ENCODE assay signal across 8 cellular contexts in the genomic region with DNA sequence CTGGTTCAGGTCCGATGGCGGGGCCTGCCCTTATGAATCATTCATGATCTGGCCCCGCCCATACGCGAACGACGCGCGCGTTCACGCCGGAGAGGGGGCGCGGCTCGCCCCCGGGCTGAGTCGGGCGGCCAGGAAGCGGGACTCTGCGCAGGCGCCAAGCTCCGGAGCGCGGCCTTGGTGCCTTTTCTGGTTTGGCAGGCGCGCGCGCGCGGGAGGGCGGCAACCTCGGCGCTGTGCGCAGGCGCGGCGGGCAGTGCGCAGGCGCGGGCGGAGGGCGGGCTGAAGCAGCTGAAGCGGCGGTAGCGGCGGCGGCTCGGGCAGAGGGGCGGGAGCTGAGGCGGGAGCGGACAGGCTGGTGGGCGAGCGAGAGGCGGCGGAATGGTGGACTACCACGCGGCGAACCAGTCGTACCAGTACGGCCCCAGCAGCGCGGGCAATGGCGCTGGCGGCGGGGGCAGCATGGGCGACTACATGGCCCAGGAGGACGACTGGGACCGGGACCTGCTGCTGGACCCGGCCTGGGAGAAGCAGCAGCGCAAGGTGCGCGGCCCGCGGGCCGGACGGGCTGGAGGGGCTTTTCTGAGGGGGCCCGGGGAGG.
DNase-seq lines count a peak whose midpoint lies in the region; ATAC-seq and TF ChIP-seq lines count a peak whose summit lies in the region.

ACTN4 (plus strand) TSS at position 282 of the 598 bp plus-strand sequence; CDS start at position 379, 97 bp downstream.

- peak within 1 kb of the TSS; percentile 87 for H3K4me3 Mint-ChIP-seq in central memory CD8-positive, alpha-beta T cell

- TF ChIP-seq CTCF in AG10803 (conservative IDR thresholded peaks at IDR 0.05; ENCODE audit: low read length), result no peak

- H3K4me1 Mint-ChIP-seq in central memory CD8-positive, alpha-beta T cell, result peaks cover 48% of the 10 kb centered on the region

- H3K27ac Mint-ChIP-seq in central memory CD8-positive, alpha-beta T cell (ENCODE audit: low read depth), result peak within 1 kb of the TSS; percentile 89

- peaks cover 17% of the 10 kb centered on the region for H3K36me3 Mint-ChIP-seq in central memory CD8-positive, alpha-beta T cell (ENCODE audit: insufficient read depth)

- DNase-seq in AG10803 (ENCODE audit: low read depth) (peak; percentile 93), NCI-H345 treated with DMSO at 0.1 percent for 48 hours (lab: John Stamatoyannopoulos, UW; ENCODE audit: unreplicated experiment) (peak; percentile 100), islet precursor cell (peak; percentile 99)
- DNase-seq in central memory CD8-positive, alpha-beta T cell (ENCODE audit: low spot score in 2 of 2), result peak; percentile 99 to 100
- peak; percentile 100 for DNase-seq in stimulated activated CD4-positive, alpha-beta T cell treated with anti-CD3 and anti-CD28 coated beads, Interleukin-12 subunit alpha, Interleukin-12 subunit beta, amount 100 ng/mL, for 4 hours

- no peaks in the 10 kb centered on the region for H3K27me3 Mint-ChIP-seq in central memory CD8-positive, alpha-beta T cell

- peak; percentile 89 for ATAC-seq in GM19025 (IDR thresholded peaks at IDR 0.05; ENCODE audit: low read depth, unreplicated experiment)
- ATAC-seq in HG03280 (IDR thresholded peaks at IDR 0.05; ENCODE audit: unreplicated experiment), result peak; percentile 92
- peak; percentile 84 to 87 for ATAC-seq in activated CD4-positive, CD25-positive, alpha-beta regulatory T cell treated with anti-CD3 and anti-CD28 coated beads, Interleukin-2, amount 50 U/mL, for 24 hours
- peak; percentile 91 for ATAC-seq in central memory CD8-positive, alpha-beta T cell (replicated peaks; ENCODE audit: extremely low read depth, poor library complexity, severe bottlenecking)

- H3K9me3 Mint-ChIP-seq in central memory CD8-positive, alpha-beta T cell, result no peaks in the 10 kb centered on the region

- peak within 1 kb of the TSS; percentile 96 for H3K4me3 ChIP-seq in AG10803 (ENCODE audit: low read length)

Comparison
In these comparisons a context has a peak if more than half of its experiments do, and no peak if none do; other contexts are left out.
1. Peak in every context shown above with its lines: DNase-seq, ATAC-seq and H3K4me3 ChIP-seq.